7 cellular contexts compared by ENCODE assay signal in genomic region chr20:47352332-47353223, GRCh38. TPM values are rescaled to one million over a fixed set of nuclear protein-coding genes. Genes with fewer than 3 reads are reported as not detected.
DNase-seq lines count a peak whose midpoint lies in the region; ATAC-seq and TF ChIP-seq lines count a peak whose summit lies in the region.

No MANE protein-coding gene starts in this region.

- H3K27ac ChIP-seq in IMR-90 (ENCODE audit: insufficient read depth, low read length) = peak overlapping the region; percentile 80
- H3K27ac ChIP-seq in sigmoid colon = peak overlapping the region; percentile 99 to 100 (median 99)

- H3K36me3 Mint-ChIP-seq in T-helper 17 cell (ENCODE audit: low read depth) = no peaks in the 10 kb centered on the region

- in situ Hi-C loops in IMR-90 (cut with MboI; ENCODE audit: low sequenced_read_pairs) = no loop called here

- peak overlapping the region; percentile 83 for H2BK20ac ChIP-seq in IMR-90 (ENCODE audit: low read depth, low read length)

- H3K4me1 Mint-ChIP-seq in T-helper 17 cell = peaks cover 44% of the 10 kb centered on the region

- no peak overlapping the region for H3K4me3 ChIP-seq in IMR-90 (ENCODE audit: insufficient read depth, low read depth, low read length)
- H3K4me3 ChIP-seq in sigmoid colon = peak overlapping the region; percentile 1 to 28 (median 12)

- CTCF ChIA-PET in IMR-90 (lab: Yijun Ruan, JAX) = interaction anchor here (2.2 kb wide), 1 partner anchor 31 kb away, joined by 10 read pairs; no protein-coding TSS in a partner anchor

- peak overlapping the region; percentile 45 for H3K4me3 Mint-ChIP-seq in T-helper 17 cell

- H3K36me3 ChIP-seq in IMR-90 (ENCODE audit: control insufficient read depth, insufficient read depth, low read length) (no peaks in the 10 kb centered on the region), sigmoid colon (no peaks in the 10 kb centered on the region)

- no peaks in the 10 kb centered on the region for H3K9me3 ChIP-seq in IMR-90 (ENCODE audit: control insufficient read depth, insufficient read depth, low read length)
- H3K9me3 ChIP-seq in T-helper 17 cell (ENCODE audit: control insufficient read depth, low read length, poor library complexity, severe bottlenecking) = no peaks in the 10 kb centered on the region
- H3K9me3 ChIP-seq in sigmoid colon = no peaks in the 10 kb centered on the region

- H2AK5ac ChIP-seq in IMR-90 (ENCODE audit: low read depth, low read length) = peak overlapping the region; percentile 76

- no peaks in the 10 kb centered on the region for H3K27me3 Mint-ChIP-seq in T-helper 17 cell

- no peak for TF ChIP-seq RAD21 in IMR-90 (IDR thresholded peaks at IDR 0.05; ENCODE audit: low read length)

- H2BK5ac ChIP-seq in IMR-90 (ENCODE audit: low read depth, low read length, poor library complexity, severe bottlenecking) = peak overlapping the region; percentile 97

- peak overlapping the region; percentile 90 to 97; a peak in 3 of 4 replicates for H4K8ac ChIP-seq in IMR-90 (ENCODE audit: low read depth in 2 of 2, low read length in 2 of 2)

- H3K27me3 ChIP-seq in IMR-90 (ENCODE audit: control insufficient read depth, insufficient read depth, low read length) (no peaks in the 10 kb centered on the region), sigmoid colon (no peaks in the 10 kb centered on the region)

- peak overlapping the region; percentile 100 for H3K4ac ChIP-seq in IMR-90 (ENCODE audit: low read depth, low read length)

- no peak for TF ChIP-seq POLR2A in IMR-90 (IDR thresholded peaks at IDR 0.05; ENCODE audit: low read depth, low read length)
- no peak for TF ChIP-seq POLR2A in sigmoid colon (IDR thresholded peaks at IDR 0.05)

- H4K20me1 ChIP-seq in IMR-90 (ENCODE audit: insufficient read depth, low read length) = no peaks in the 10 kb centered on the region

- POLR2A ChIA-PET in IMR-90 (lab: Charles Lee; ENCODE audit: unreplicated experiment) = no interaction called here

- H3K4me1 ChIP-seq in IMR-90 (ENCODE audit: control insufficient read depth, insufficient read depth, low read length) (peaks cover 69% of the 10 kb centered on the region), sigmoid colon (peaks cover 0 to 100% (median 100%) of the 10 kb centered on the region in 4 donors)

- no peak overlapping the region for H3K27ac Mint-ChIP-seq in T-helper 17 cell

- dilution Hi-C loops in IMR-90 (cut with HindIII; ENCODE audit: low sequenced_read_pairs, unreplicated experiment) = no loop called here

- H3K79me1 ChIP-seq in IMR-90 (ENCODE audit: low read depth in 1 of 2, low read length in 2 of 2) = peaks cover 48 to 86% of the 10 kb centered on the region in 2 experiments

- H3K23ac ChIP-seq in IMR-90 (ENCODE audit: low read depth, low read length) = peak overlapping the region; percentile 96

- WGBS in IMR-90 (ENCODE audit: extremely low coverage in 2 of 2, insufficient read length in 1 of 2), 2 experiments = 64% methylated on average over 8 of the region's 13 CpGs; no CpG with 5 or more reads in 1 of the 2 experiments
- WGBS in sigmoid colon, 2 donors = 25 to 53% methylated on average over 13 of the region's 13 CpGs

- no TSS peak for BruUV-seq in IMR-90 (replicated peaks; lab: Mats Ljungman, UMichigan)

- no peak for DNase-seq in IMR-90
- no peak for DNase-seq in T-helper 17 cell
- peak; percentile 74 for DNase-seq in globus pallidus (ENCODE audit: low spot score)
- DNase-seq in sigmoid colon = no peak
- no peak for DNase-seq in activated CD4-positive, CD25-positive, alpha-beta regulatory T cell treated with anti-CD3 and anti-CD28 coated beads, Interleukin-2, amount 50 U/mL, for 72 hours

- peak overlapping the region; percentile 34 for H2AFZ ChIP-seq in IMR-90 (replicated peaks; ENCODE audit: low read length, poor library complexity)

- peak overlapping the region; percentile 86 for H4K5ac ChIP-seq in IMR-90 (ENCODE audit: low read depth, low read length)

- H3K14ac ChIP-seq in IMR-90 (replicated peaks; ENCODE audit: low read depth, low read length) = peak overlapping the region; percentile 93

- peak overlapping the region; percentile 84 for H2BK120ac ChIP-seq in IMR-90 (ENCODE audit: low read depth, low read length)

- H2BK15ac ChIP-seq in IMR-90 (ENCODE audit: low read depth, low read length) = peak overlapping the region; percentile 71; the same call in 2 of the 3 replicates

- peak overlapping the region; percentile 49 for H3K9ac ChIP-seq in IMR-90 (ENCODE audit: low read depth, low read length)

- H2AK9ac ChIP-seq in IMR-90 (replicated peaks; ENCODE audit: low read depth, low read length, poor library complexity) = peak overlapping the region; percentile 78

- no peak for TF ChIP-seq EP300 in sigmoid colon (IDR thresholded peaks at IDR 0.05)

- no peak for ATAC-seq in IMR-90 (ENCODE audit: low read depth)
- no peak for ATAC-seq in T-helper 17 cell
- ATAC-seq in HG03135 (IDR thresholded peaks at IDR 0.05; ENCODE audit: unreplicated experiment) = no peak
- ATAC-seq in GM21576 (IDR thresholded peaks at IDR 0.05; ENCODE audit: unreplicated experiment) = no peak

- intact Hi-C loops in IMR-90 (cut with micrococcal nuclease) = no loop called here
- intact Hi-C loops in sigmoid colon (cut with DNase I) = no loop called here

- H3K56ac ChIP-seq in IMR-90 (ENCODE audit: extremely low read depth, insufficient read depth, low read length) = peak overlapping the region; percentile 65; the same call in 1 of the 2 replicates

- peak overlapping the region; percentile 62 for H3K4me2 ChIP-seq in IMR-90 (ENCODE audit: low read depth, low read length)

- peak overlapping the region; percentile 90 for H3K18ac ChIP-seq in IMR-90 (ENCODE audit: low read depth, low read length)

- H4K91ac ChIP-seq in IMR-90 (ENCODE audit: insufficient read depth, low read depth, low read length) = peak overlapping the region; percentile 96

- peaks cover 18% of the 10 kb centered on the region for H3K9me1 ChIP-seq in IMR-90 (ENCODE audit: insufficient read depth, low read length)

- no peak for TF ChIP-seq CTCF in IMR-90 (conservative IDR thresholded peaks at IDR 0.05; ENCODE audit: low read depth, low read length)
- TF ChIP-seq CTCF in sigmoid colon (IDR thresholded peaks at IDR 0.05) = no peak

TF ChIP-seq in IMR-90, 13 proteins besides CTCF, POLR2A, EP300 and RAD21:
- TF ChIP-seq CHD1 (IDR thresholded peaks at IDR 0.05; ENCODE audit: low read depth, low read length) = no peak
- TF ChIP-seq FOS (IDR thresholded peaks at IDR 0.05; ENCODE audit: low read depth, low read length) = no peak
- no peak for TF ChIP-seq SMC3 (IDR thresholded peaks at IDR 0.05; ENCODE audit: low read depth, low read length)
- TF ChIP-seq RCOR1 (IDR thresholded peaks at IDR 0.05; ENCODE audit: insufficient replicate concordance, low read length) = no peak
- TF ChIP-seq MAZ (IDR thresholded peaks at IDR 0.05; ENCODE audit: borderline replicate concordance, low read depth, low read length) = no peak
- no peak for TF ChIP-seq RFX5 (IDR thresholded peaks at IDR 0.05; ENCODE audit: low read depth, low read length)
- no peak for TF ChIP-seq ELK1 (IDR thresholded peaks at IDR 0.05; ENCODE audit: borderline replicate concordance, low read depth, low read length)
- TF ChIP-seq NFE2L2 (IDR thresholded peaks at IDR 0.05; ENCODE audit: low read depth, low read length) = no peak
- no peak for TF ChIP-seq BHLHE40 (IDR thresholded peaks at IDR 0.05; ENCODE audit: low read depth, low read length)
- TF ChIP-seq MAFK (IDR thresholded peaks at IDR 0.05; ENCODE audit: low read depth, low read length) = no peak
- TF ChIP-seq, protein P1, sequence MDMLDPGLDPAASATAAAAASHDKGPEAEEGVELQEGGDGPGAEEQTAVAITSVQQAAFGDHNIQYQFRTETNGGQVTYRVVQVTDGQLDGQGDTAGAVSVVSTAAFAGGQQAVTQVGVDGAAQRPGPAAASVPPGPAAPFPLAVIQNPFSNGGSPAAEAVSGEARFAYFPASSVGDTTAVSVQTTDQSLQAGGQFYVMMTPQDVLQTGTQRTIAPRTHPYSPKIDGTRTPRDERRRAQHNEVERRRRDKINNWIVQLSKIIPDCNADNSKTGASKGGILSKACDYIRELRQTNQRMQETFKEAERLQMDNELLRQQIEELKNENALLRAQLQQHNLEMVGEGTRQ (IDR thresholded peaks at IDR 0.05; ENCODE audit: low read depth, low read length) = no peak
- TF ChIP-seq CEBPB (IDR thresholded peaks at IDR 0.05; ENCODE audit: low read depth, low read length) = no peak
- no peak for TF ChIP-seq MXI1 (IDR thresholded peaks at IDR 0.05; ENCODE audit: borderline replicate concordance, low read depth, low read length)

RNA-seq across cellular contexts. Expression of gene ZMYND8, which starts 3.9 kb away (rescaled TPM):
- 23.6 and 24.0 TPM in 2 replicates for total RNA-seq in IMR-90 (2012; rRNA removed)
- 28.2 and 28.3 TPM in 2 replicates for polyA plus RNA-seq in IMR-90 (2012; rRNA removed)
- 12.6 and 14.1 TPM in 2 replicates for polyA plus RNA-seq in IMR-90 (2012; cell fraction: cytosol; rRNA removed)
- polyA plus RNA-seq in IMR-90 (2012; cell fraction: nucleus; rRNA removed; ENCODE audit: low replicate concordance) = 43.6 and 72.5 TPM in 2 replicates
- 10 to 100 TPM; 42.7 to 50.3 TPM for total RNA-seq in T-helper 17 cell
- 10 to 100 TPM; 24.8 to 46.0 (median 29.3) TPM for total RNA-seq in sigmoid colon
- 10 to 100 TPM in 2 of 3 donors, 1 to 10 TPM in 1; 7.8 to 23.2 (median 11.3) TPM for polyA plus RNA-seq in sigmoid colon
